Comparison of ENCODE assay signal across 15 cellular contexts in the genomic region with DNA sequence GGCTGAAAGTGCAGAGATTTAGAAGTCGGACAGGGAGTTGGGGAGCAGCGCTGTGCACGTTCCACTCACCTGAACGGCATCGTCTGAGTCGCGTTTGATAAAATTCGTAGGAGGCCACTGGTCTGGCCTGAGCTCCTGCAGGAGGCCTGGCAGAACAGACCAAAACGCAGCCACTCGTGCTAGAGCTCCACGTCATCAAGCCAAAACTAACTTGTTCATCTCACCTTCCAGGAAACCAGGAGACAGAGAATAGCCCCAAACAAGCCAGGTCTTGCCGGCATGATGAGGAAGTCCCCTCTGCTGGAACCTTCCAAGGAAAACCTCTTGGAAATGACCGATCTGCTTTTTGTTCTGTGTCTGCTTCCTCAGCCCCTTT.
"Had no signal": no experiment of that assay in that cellular context is flagged by ENCODE, and none has a peak within 500 bp of the region (broad histone marks: within the 10 kb centered on the region; RNA-seq: fewer than 3 reads in every experiment).

No MANE protein-coding gene starts in this region.

- H3K4me1 ChIP-seq: gastrocnemius medialis, heart left ventricle, upper lobe of left lung had no signal

- H3K27me3 Mint-ChIP-seq: activated CD4-positive, alpha-beta T cell treated with anti-CD3 and anti-CD28 coated beads, Interleukin-2, amount 10 ng/mL, durations not matched to agents 24 days and 14 days; natural killer cell treated with Interleukin-12 subunit alpha and Interleukin-12 subunit beta and Interleukin-15 and Interleukin-18, amount 100 ng/mL, for 72 hours had no signal

- H3K27ac ChIP-seq: gastrocnemius medialis, heart left ventricle, upper lobe of left lung had no signal

- H3K9me3 Mint-ChIP-seq: activated B cell treated with CpG ODN at 0.5 μM for 24 hours; activated CD4-positive, alpha-beta T cell treated with anti-CD3 and anti-CD28 coated beads, Interleukin-2, amount 10 ng/mL, durations not matched to agents 24 days and 14 days; immature natural killer cell; natural killer cell treated with Interleukin-12 subunit alpha and Interleukin-12 subunit beta and Interleukin-15 and Interleukin-18, amount 100 ng/mL, for 72 hours; T-helper 2 cell treated with Interferon-gamma antibody and Interleukin-4, amounts not matched to agents 5 μg/mL and 100 μg/mL, for 36 hours had no signal

- H3K4me3 ChIP-seq: gastrocnemius medialis, heart left ventricle, upper lobe of left lung had no signal

- H3K27me3 ChIP-seq: heart left ventricle, upper lobe of left lung had no signal

- DNase-seq: activated B cell treated with CpG ODN at 0.5 μM for 24 hours; activated CD4-positive, alpha-beta T cell treated with anti-CD3 and anti-CD28 coated beads, Interleukin-2, amount 10 ng/mL, durations not matched to agents 24 days and 14 days; activated naive CD4-positive, alpha-beta T cell treated with anti-CD3 and anti-CD28 coated beads, Interleukin-2, amount 50 U/mL, for 16 hours; effector CD4-positive, alpha-beta T cell; gastrocnemius medialis; heart left ventricle; immature natural killer cell; occipital lobe; stimulated activated CD4-positive, alpha-beta T cell treated with anti-CD3 and anti-CD28 coated beads, Interleukin-4, amount 100 ng/mL, for 4 hours; stimulated activated CD8-positive, alpha-beta memory T cell treated with anti-CD3 and anti-CD28 coated beads, Interleukin-4, amount 100 ng/mL, for 48 hours; stimulated activated naive CD4-positive, alpha-beta T cell treated with Interleukin-2 at 50 U/mL for 16 hours; substantia nigra had no signal

- ATAC-seq: gastrocnemius medialis, heart left ventricle had no signal

- H3K9me3 ChIP-seq: gastrocnemius medialis, heart left ventricle, upper lobe of left lung had no signal

- H3K36me3 Mint-ChIP-seq: immature natural killer cell; natural killer cell treated with Interleukin-12 subunit alpha and Interleukin-12 subunit beta and Interleukin-15 and Interleukin-18, amount 100 ng/mL, for 72 hours had no signal

- H3K4me1 Mint-ChIP-seq: activated B cell treated with CpG ODN at 0.5 μM for 24 hours had no signal

- H3K4me3 Mint-ChIP-seq: activated B cell treated with CpG ODN at 0.5 μM for 24 hours; activated CD4-positive, alpha-beta T cell treated with anti-CD3 and anti-CD28 coated beads, Interleukin-2, amount 10 ng/mL, durations not matched to agents 24 days and 14 days; immature natural killer cell; natural killer cell treated with Interleukin-12 subunit alpha and Interleukin-12 subunit beta and Interleukin-15 and Interleukin-18, amount 100 ng/mL, for 72 hours; T-helper 2 cell treated with Interferon-gamma antibody and Interleukin-4, amounts not matched to agents 5 μg/mL and 100 μg/mL, for 36 hours had no signal

- H3K27ac Mint-ChIP-seq: activated B cell treated with CpG ODN at 0.5 μM for 24 hours; activated CD4-positive, alpha-beta T cell treated with anti-CD3 and anti-CD28 coated beads, Interleukin-2, amount 10 ng/mL, durations not matched to agents 24 days and 14 days; natural killer cell treated with Interleukin-12 subunit alpha and Interleukin-12 subunit beta and Interleukin-15 and Interleukin-18, amount 100 ng/mL, for 72 hours; T-helper 2 cell treated with Interferon-gamma antibody and Interleukin-4, amounts not matched to agents 5 μg/mL and 100 μg/mL, for 36 hours had no signal

- H3K36me3 ChIP-seq: gastrocnemius medialis, heart left ventricle, upper lobe of left lung had no signal
